ENCODE assay signal across 25 cellular contexts in the genomic region with DNA sequence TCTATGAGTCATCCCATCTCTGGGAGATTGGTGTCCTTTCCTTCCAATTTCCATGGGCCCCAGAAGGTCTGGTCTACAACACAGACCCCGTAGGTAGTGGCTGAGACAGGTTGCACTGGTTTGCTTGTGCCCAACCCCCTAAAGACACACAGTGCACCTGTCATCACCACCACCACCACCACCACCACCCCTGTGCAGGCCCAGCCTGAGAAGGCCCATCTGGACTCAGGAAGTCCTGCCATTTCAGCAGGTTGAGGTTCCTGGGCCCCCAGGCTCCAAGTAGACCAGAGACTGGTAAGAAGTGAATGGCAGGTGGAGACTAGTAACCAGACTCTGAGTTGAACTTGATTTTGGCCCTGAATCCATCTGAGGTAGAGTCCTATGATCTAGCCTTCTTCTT.
"Had no signal": no experiment of that assay in that cellular context is flagged by ENCODE, and none has a peak within 500 bp of the region (broad histone marks: within the 10 kb centered on the region; RNA-seq: fewer than 3 reads in every experiment).

No MANE protein-coding gene starts in this region.

- H3K4me3 ChIP-seq: colonic mucosa, gastrocnemius medialis, lower lobe of right lung, prostate gland, skin epidermis, suprapubic skin, transverse colon, uterus had no signal

- H3K36me3 Mint-ChIP-seq: natural killer cell treated with Interleukin-12 subunit alpha and Interleukin-12 subunit beta and Interleukin-15 and Interleukin-18, amount 100 ng/mL, for 72 hours had no signal

- DNase-seq: activated B cell treated with CpG ODN at 0.5 μM for 24 hours; activated CD4-positive, alpha-beta T cell treated with anti-CD3 and anti-CD28 coated beads for 48 hours; activated CD8-positive, alpha-beta memory T cell treated with anti-CD3 and anti-CD28 coated beads for 24 hours; activated CD8-positive, alpha-beta memory T cell treated with anti-CD3 and anti-CD28 coated beads, Interleukin-2, amount 50 U/mL, for 48 hours; activated naive CD8-positive, alpha-beta T cell treated with anti-CD3 and anti-CD28 coated beads, Interleukin-2, amount 50 U/mL, for 24 hours; activated T-cell treated with anti-CD3 and anti-CD28 coated beads, Interleukin-2, amount 50 U/mL, for 72 hours; anterior cingulate cortex; brain microvascular endothelial cell; central memory CD4-positive, alpha-beta T cell; colonic mucosa; gastrocnemius medialis; lower lobe of right lung; right cardiac atrium; stimulated activated CD4-positive, alpha-beta T cell treated with anti-CD3 and anti-CD28 coated beads, Interleukin-15, amount 100 ng/mL, for 24 hours; stimulated activated CD4-positive, alpha-beta T cell treated with anti-CD3 and anti-CD28 coated beads, Interleukin-2, amount 100 ng/mL, for 48 hours; stimulated activated naive CD8-positive, alpha-beta T cell treated with anti-CD3 and anti-CD28 coated beads, Interleukin-15, amount 100 ng/mL, for 72 hours; T-helper 1 cell; T-helper 9 cell; transverse colon; uterus had no signal

- FAIRE-seq: keratinocyte had no signal

- H3K27ac Mint-ChIP-seq: activated B cell treated with CpG ODN at 0.5 μM for 24 hours; activated naive CD8-positive, alpha-beta T cell treated with anti-CD3 and anti-CD28 coated beads, Interleukin-2, amount 50 U/mL, for 24 hours; activated T-cell treated with anti-CD3 and anti-CD28 coated beads, Interleukin-2, amount 50 U/mL, for 72 hours; natural killer cell treated with Interleukin-12 subunit alpha and Interleukin-12 subunit beta and Interleukin-15 and Interleukin-18, amount 100 ng/mL, for 72 hours; stimulated activated naive CD8-positive, alpha-beta T cell treated with anti-CD3 and anti-CD28 coated beads, Interleukin-15, amount 100 ng/mL, for 72 hours had no signal

- H3K4me1 ChIP-seq: colonic mucosa, gastrocnemius medialis, lower lobe of right lung, prostate gland, transverse colon, uterus had no signal

- H3K9me3 ChIP-seq: colonic mucosa, gastrocnemius medialis, lower lobe of right lung, prostate gland, suprapubic skin, transverse colon, uterus had no signal

- H3K36me3 ChIP-seq: brain microvascular endothelial cell, colonic mucosa, gastrocnemius medialis, lower lobe of right lung, prostate gland, suprapubic skin, transverse colon, uterus had no signal

- H3K4me3 Mint-ChIP-seq: activated B cell treated with CpG ODN at 0.5 μM for 24 hours; activated naive CD8-positive, alpha-beta T cell treated with anti-CD3 and anti-CD28 coated beads, Interleukin-2, amount 50 U/mL, for 24 hours; activated T-cell treated with anti-CD3 and anti-CD28 coated beads, Interleukin-2, amount 50 U/mL, for 72 hours; natural killer cell treated with Interleukin-12 subunit alpha and Interleukin-12 subunit beta and Interleukin-15 and Interleukin-18, amount 100 ng/mL, for 72 hours; stimulated activated naive CD8-positive, alpha-beta T cell treated with anti-CD3 and anti-CD28 coated beads, Interleukin-15, amount 100 ng/mL, for 72 hours had no signal

- H3K4me1 Mint-ChIP-seq: activated naive CD8-positive, alpha-beta T cell treated with anti-CD3 and anti-CD28 coated beads, Interleukin-2, amount 50 U/mL, for 24 hours; stimulated activated naive CD8-positive, alpha-beta T cell treated with anti-CD3 and anti-CD28 coated beads, Interleukin-15, amount 100 ng/mL, for 72 hours had no signal

- H3K9me3 Mint-ChIP-seq: activated B cell treated with CpG ODN at 0.5 μM for 24 hours; activated naive CD8-positive, alpha-beta T cell treated with anti-CD3 and anti-CD28 coated beads, Interleukin-2, amount 50 U/mL, for 24 hours; activated T-cell treated with anti-CD3 and anti-CD28 coated beads, Interleukin-2, amount 50 U/mL, for 72 hours; natural killer cell treated with Interleukin-12 subunit alpha and Interleukin-12 subunit beta and Interleukin-15 and Interleukin-18, amount 100 ng/mL, for 72 hours; stimulated activated naive CD8-positive, alpha-beta T cell treated with anti-CD3 and anti-CD28 coated beads, Interleukin-15, amount 100 ng/mL, for 72 hours had no signal

- H3K27ac ChIP-seq: brain microvascular endothelial cell, colonic mucosa, gastrocnemius medialis, lower lobe of right lung, prostate gland, skin epidermis, suprapubic skin, transverse colon, uterus had no signal
